In the genomic region with DNA sequence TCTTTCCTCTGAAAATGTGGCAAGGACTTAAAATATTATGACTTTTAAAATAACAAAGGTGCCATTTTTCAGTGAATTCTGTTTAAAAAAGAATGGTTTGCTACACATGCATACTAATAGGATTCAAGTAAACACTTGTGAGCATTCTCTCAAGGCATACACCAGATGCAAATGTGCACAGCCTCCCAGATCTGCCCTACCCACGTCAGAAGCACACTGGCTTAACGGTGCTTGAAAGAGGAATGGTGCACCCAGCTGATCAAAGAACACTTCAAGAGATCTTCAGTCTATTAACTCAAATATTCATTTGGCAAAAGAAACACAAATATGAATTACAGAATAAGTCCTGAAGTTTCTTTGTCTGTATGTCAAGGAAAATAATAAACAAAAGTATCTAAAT, we compare ENCODE assay signal across 18 cellular contexts. TPM values are rescaled to one million over a fixed set of nuclear protein-coding genes. Genes with fewer than 3 reads are reported as not detected.
A peak's percentile ranks its signal among the peaks of the same experiment; 100 is the strongest.
DNase-seq lines count a peak whose midpoint lies in the region; ATAC-seq lines count a peak whose summit lies in the region.
"Had no signal": no experiment of that assay in that cellular context is flagged by ENCODE, and none has a peak within 500 bp of the region (broad histone marks: within the 10 kb centered on the region; RNA-seq: fewer than 3 reads in every experiment).

No MANE protein-coding gene starts in this region.

- ATAC-seq in GM19324 (IDR thresholded peaks at IDR 0.05; ENCODE audit: low FRiP score, unreplicated experiment) (peak; percentile 90), GM21717 (IDR thresholded peaks at IDR 0.05; ENCODE audit: unreplicated experiment) (no peak), HG02610 (IDR thresholded peaks at IDR 0.05; ENCODE audit: unreplicated experiment) (no peak)
- no peak for ATAC-seq in stimulated activated memory B cell treated with anti-CD40 and anti-IgM and Interleukin-4, amounts not matched to agents 10 μg/mL and 1 μg/mL and 100 μg/mL, for 72 hours
- ATAC-seq: PC-3 had no signal

- no peaks in the 10 kb centered on the region for H3K27me3 Mint-ChIP-seq in stimulated activated memory B cell treated with anti-CD40 and anti-IgM and Interleukin-4, amounts not matched to agents 10 μg/mL and 1 μg/mL and 100 μg/mL, for 72 hours

- H3K36me3 Mint-ChIP-seq in stimulated activated memory B cell treated with anti-CD40 and anti-IgM and Interleukin-4, amounts not matched to agents 10 μg/mL and 1 μg/mL and 100 μg/mL, for 72 hours = no peaks in the 10 kb centered on the region
- H3K36me3 Mint-ChIP-seq: CD14-positive monocyte had no signal

- H3K27ac Mint-ChIP-seq in stimulated activated memory B cell treated with anti-CD40 and anti-IgM and Interleukin-4, amounts not matched to agents 10 μg/mL and 1 μg/mL and 100 μg/mL, for 72 hours = no peak overlapping the region
- H3K27ac Mint-ChIP-seq: CD14-positive monocyte had no signal

- H3K4me3 Mint-ChIP-seq in stimulated activated memory B cell treated with anti-CD40 and anti-IgM and Interleukin-4, amounts not matched to agents 10 μg/mL and 1 μg/mL and 100 μg/mL, for 72 hours = no peak overlapping the region
- H3K4me3 Mint-ChIP-seq: CD14-positive monocyte had no signal

- no peaks in the 10 kb centered on the region for H3K9me3 Mint-ChIP-seq in stimulated activated memory B cell treated with anti-CD40 and anti-IgM and Interleukin-4, amounts not matched to agents 10 μg/mL and 1 μg/mL and 100 μg/mL, for 72 hours
- H3K9me3 Mint-ChIP-seq: CD14-positive monocyte had no signal

- H3K4me1 Mint-ChIP-seq in stimulated activated memory B cell treated with anti-CD40 and anti-IgM and Interleukin-4, amounts not matched to agents 10 μg/mL and 1 μg/mL and 100 μg/mL, for 72 hours = no peaks in the 10 kb centered on the region
- H3K4me1 Mint-ChIP-seq: CD14-positive monocyte had no signal

- DNase-seq in NCI-H1417 (lab: John Stamatoyannopoulos, UW) (peak in 2 of 3 experiments; percentile 7 to 66), NCI-H1417 treated with DMSO at 0.1 percent for 48 hours (lab: John Stamatoyannopoulos, UW) (no peak), NCI-H524 treated with DMSO at 0.1 percent for 48 hours (lab: John Stamatoyannopoulos, UW) (peak; percentile 14), occipital lobe (lab: John Stamatoyannopoulos, UW) (peak; percentile 14)
- DNase-seq: 8988T, MM.1S, NCI-H1105 treated with DMSO at 0.1 percent for 48 hours, NCI-H2029, NCI-H2227 treated with DMSO at 0.1 percent for 48 hours, NCI-H69, PC-3, SIG-M5 had no signal

RNA-seq across cellular contexts. Expression of a gene that starts 15.8 kb away (rescaled TPM):
- total RNA-seq in occipital lobe = 98.1 TPM
- total RNA-seq: PC-3; T-helper 1 cell treated with Interleukin-12 subunit alpha and Interleukin-12 subunit beta and Interleukin-4 antibody, amounts not matched to agents 30 ng/mL and 1 ng/mL, for 36 hours had no signal
